In genomic region chr13:44403720-44404063, GRCh38 we compare ENCODE assay signal across 13 cellular contexts. TPM values are rescaled to one million over a fixed set of nuclear protein-coding genes. Genes with fewer than 3 reads are reported as not detected.
DNase-seq lines count a peak whose midpoint lies in the region; ATAC-seq and TF ChIP-seq lines count a peak whose summit lies in the region.
"Had no signal": no experiment of that assay in that cellular context is flagged by ENCODE, and none has a peak within 500 bp of the region (broad histone marks: within the 10 kb centered on the region; RNA-seq: fewer than 3 reads in every experiment).

No MANE protein-coding gene starts in this region.

- H3K14ac ChIP-seq in H9 (ENCODE audit: insufficient read depth, low read length) (no peak overlapping the region), trophoblast cell (ENCODE audit: low read length) (peak overlapping the region; percentile 22)

- CTCF ChIA-PET in PC-9 (lab: Charles Lee), result no interaction called here

- H3K27ac ChIP-seq in H9 (ENCODE audit: insufficient read length, low read depth, low read length) (no peak overlapping the region), PC-9 (peak overlapping the region; percentile 67), hepatocyte (peak overlapping the region; percentile 78), trophoblast cell (ENCODE audit: low read depth, low read length) (peak overlapping the region; percentile 52)

- H3K27ac Mint-ChIP-seq in H9, result peak overlapping the region in 2 of 3 experiments; percentile 36 to 45; a peak in 5 of 7 replicates
- H3K27ac Mint-ChIP-seq in activated naive CD8-positive, alpha-beta T cell treated with anti-CD3 and anti-CD28 coated beads for 36 hours, result no peak overlapping the region
- H3K27ac Mint-ChIP-seq: activated CD8-positive, alpha-beta T cell treated with anti-CD3 and anti-CD28 coated beads, Interleukin-2, amount 10 ng/mL, durations not matched to agents 7 days and 5 days; CD4-positive, alpha-beta T cell; effector memory CD8-positive, alpha-beta T cell had no signal

- WGBS in H9 (ENCODE audit: extremely low coverage, insufficient read length, low lambda C conversion rate), result no CpG with 5 or more reads among the region's 7 CpGs
- 39% methylated on average over 7 of the region's 7 CpGs for WGBS in hepatocyte (ENCODE audit: low lambda C conversion rate, missing lambda C conversion rate)
- WGBS in trophoblast cell (ENCODE audit: extremely low coverage, insufficient coverage, insufficient read length), result no CpG with 5 or more reads among the region's 7 CpGs

- H3K9ac ChIP-seq in H9 (ENCODE audit: extremely low read depth, insufficient read length, low read length) (no peak overlapping the region), trophoblast cell (ENCODE audit: low read length) (no peak overlapping the region)

- H3K9me2 ChIP-seq in PC-9 (ENCODE audit: insufficient read depth) (no peaks in the 10 kb centered on the region), hepatocyte (replicated peaks; ENCODE audit: insufficient read depth) (no peaks in the 10 kb centered on the region)

- H3K79me1 ChIP-seq in H9 (ENCODE audit: insufficient read depth, low read depth, low read length, poor library complexity, severe bottlenecking), result no peaks in the 10 kb centered on the region
- H3K79me1 ChIP-seq in trophoblast cell (ENCODE audit: low read length), result peaks cover 25% of the 10 kb centered on the region

- no peak overlapping the region for H3T11ph ChIP-seq in H9 (ENCODE audit: low read length)

- H2BK15ac ChIP-seq in H9 (ENCODE audit: low read depth, low read length), result no peak overlapping the region

- BruUV-seq in PC-9 (replicated peaks; lab: Mats Ljungman, UMichigan), result no TSS peak

- intact Hi-C loops in PC-9 (cut with micrococcal nuclease; ENCODE audit: unreplicated experiment), result loop anchor here (1.0 kb wide), 2 partner anchors 39 to 97 kb away; no protein-coding TSS in a partner anchor

- no peak overlapping the region for H4K12ac ChIP-seq in trophoblast cell (ENCODE audit: low read depth, low read length)

- POLR2A ChIA-PET in PC-9 (lab: Charles Lee; ENCODE audit: unreplicated experiment), result interaction anchor here (0.6 to 1.0 kb wide), 4 partner anchors 30 to 155 kb away, joined by 3 to 8 read pairs (median 6); no protein-coding TSS in a partner anchor

- no peaks in the 10 kb centered on the region for H3K36me3 ChIP-seq in PC-9 (ENCODE audit: low read depth)
- H3K36me3 ChIP-seq in hepatocyte (replicated peaks; ENCODE audit: insufficient read depth, low read depth), result no peaks in the 10 kb centered on the region
- H3K36me3 ChIP-seq in trophoblast cell (ENCODE audit: control insufficient read depth in 1 of 2, insufficient read depth in 2 of 2, low read length in 2 of 2), result no peaks in the 10 kb centered on the region

- H3K36me3 Mint-ChIP-seq in H9 (ENCODE audit: insufficient read depth in 1 of 3, low read depth in 3 of 3), result no peaks in the 10 kb centered on the region
- H3K36me3 Mint-ChIP-seq in activated naive CD8-positive, alpha-beta T cell treated with anti-CD3 and anti-CD28 coated beads for 36 hours, result no peaks in the 10 kb centered on the region

- no peak overlapping the region for H4K5ac ChIP-seq in H9 (ENCODE audit: insufficient read length, low read depth, low read length)

- H3K4ac ChIP-seq in H9 (ENCODE audit: low read depth, low read length) (no peak overlapping the region), trophoblast cell (ENCODE audit: low read depth, low read length) (no peak overlapping the region)

- no peak for ATAC-seq in HG02852 (IDR thresholded peaks at IDR 0.05; ENCODE audit: unreplicated experiment)
- ATAC-seq in GM19395 (IDR thresholded peaks at IDR 0.05; ENCODE audit: unreplicated experiment), result no peak
- ATAC-seq: activated CD8-positive, alpha-beta T cell treated with anti-CD3 and anti-CD28 coated beads, Interleukin-2, amount 10 ng/mL, durations not matched to agents 7 days and 5 days; effector memory CD8-positive, alpha-beta T cell had no signal

- H3K9me3 ChIP-seq in H9 (ENCODE audit: control insufficient read depth, low read depth, low read length), result no peaks in the 10 kb centered on the region
- H3K9me3 ChIP-seq in PC-9 (ENCODE audit: insufficient read depth, low read depth), result no peaks in the 10 kb centered on the region
- no peaks in the 10 kb centered on the region for H3K9me3 ChIP-seq in hepatocyte (ENCODE audit: low read depth)
- H3K9me3 ChIP-seq in trophoblast cell (ENCODE audit: insufficient read depth, low read depth, low read length), result no peaks in the 10 kb centered on the region

- no peak overlapping the region for H4K8ac ChIP-seq in H9 (replicated peaks; ENCODE audit: insufficient read length, low read depth, low read length)
- peak overlapping the region; percentile 59 for H4K8ac ChIP-seq in trophoblast cell (ENCODE audit: low read depth, low read length)

- H3F3A ChIP-seq in PC-9 (ENCODE audit: insufficient read depth, low read depth), result peaks cover 25% of the 10 kb centered on the region; the same call in 1 of the 2 replicates

- H2BK5ac ChIP-seq in H9 (ENCODE audit: insufficient read length, low read length) (no peak overlapping the region), trophoblast cell (ENCODE audit: low read depth, low read length, poor library complexity) (peak overlapping the region; percentile 78)

- H2BK12ac ChIP-seq in H9 (ENCODE audit: insufficient read length, low read depth, low read length), result no peak overlapping the region
- peak overlapping the region; percentile 84 for H2BK12ac ChIP-seq in trophoblast cell (ENCODE audit: low read length)

- no peak overlapping the region for H2BK20ac ChIP-seq in H9 (ENCODE audit: low read depth, low read length, poor library complexity, severe bottlenecking)

- H3K23ac ChIP-seq in H9 (ENCODE audit: insufficient read length, low read depth, low read length) (no peak overlapping the region), trophoblast cell (ENCODE audit: low read length) (no peak overlapping the region)

- no peak overlapping the region for H4K91ac ChIP-seq in H9 (ENCODE audit: insufficient read length, low read depth, low read length)
- H4K91ac ChIP-seq in trophoblast cell (ENCODE audit: low read depth, low read length), result peak overlapping the region; percentile 84

- H2AK5ac ChIP-seq in H9 (ENCODE audit: insufficient read length, low read length) (no peak overlapping the region), trophoblast cell (ENCODE audit: low read length) (no peak overlapping the region)

- H3K4me1 ChIP-seq in H9 (ENCODE audit: insufficient read depth, low read length) (peaks cover 17% of the 10 kb centered on the region), PC-9 (replicated peaks; ENCODE audit: insufficient read depth) (peaks cover 49% of the 10 kb centered on the region), hepatocyte (ENCODE audit: insufficient read depth) (peaks cover 37% of the 10 kb centered on the region), trophoblast cell (ENCODE audit: control insufficient read depth in 1 of 2, insufficient read depth in 2 of 2, low read length in 2 of 2) (peaks cover 26 to 32% of the 10 kb centered on the region in 2 experiments)

- H2BK120ac ChIP-seq in H9 (ENCODE audit: low read depth, low read length, poor library complexity, severe bottlenecking), result no peak overlapping the region
- H2BK120ac ChIP-seq in trophoblast cell (ENCODE audit: insufficient read depth, low read length, poor library complexity), result peak overlapping the region; percentile 54

- no peak overlapping the region for H3K18ac ChIP-seq in H9 (ENCODE audit: insufficient read length, low read depth, low read length)
- peak overlapping the region; percentile 43 for H3K18ac ChIP-seq in trophoblast cell (ENCODE audit: low read length)

- H4K20me1 ChIP-seq in H9 (ENCODE audit: control insufficient read depth, insufficient read depth, insufficient read length), result no peaks in the 10 kb centered on the region
- no peaks in the 10 kb centered on the region for H4K20me1 ChIP-seq in PC-9 (ENCODE audit: insufficient read depth)
- no peaks in the 10 kb centered on the region for H4K20me1 ChIP-seq in hepatocyte (ENCODE audit: insufficient read depth, poor library complexity, severe bottlenecking)

- H3K4me3 ChIP-seq in PC-9 (peak overlapping the region; percentile 27; the same call in 1 of the 2 replicates), hepatocyte (no peak overlapping the region), trophoblast cell (ENCODE audit: low read depth, low read length) (no peak overlapping the region)

- H3K4me1 Mint-ChIP-seq in H9, result peaks cover 68 to 72% of the 10 kb centered on the region in 2 experiments
- H3K4me1 Mint-ChIP-seq in activated naive CD8-positive, alpha-beta T cell treated with anti-CD3 and anti-CD28 coated beads for 36 hours, result no peaks in the 10 kb centered on the region

- H3K27me3 ChIP-seq in H9 (ENCODE audit: insufficient read depth, low read length) (no peaks in the 10 kb centered on the region), PC-9 (ENCODE audit: insufficient read depth, low read depth) (no peaks in the 10 kb centered on the region), hepatocyte (no peaks in the 10 kb centered on the region), trophoblast cell (ENCODE audit: insufficient read depth, low read length) (no peaks in the 10 kb centered on the region)

- H3K23me2 ChIP-seq in H9 (ENCODE audit: insufficient read length, low read depth, low read length, poor library complexity, severe bottlenecking), result peaks cover 6% of the 10 kb centered on the region

- peak overlapping the region; percentile 21 to 56 for H3K4me3 Mint-ChIP-seq in H9
- no peak overlapping the region for H3K4me3 Mint-ChIP-seq in activated naive CD8-positive, alpha-beta T cell treated with anti-CD3 and anti-CD28 coated beads for 36 hours
- H3K4me3 Mint-ChIP-seq: activated CD8-positive, alpha-beta T cell treated with anti-CD3 and anti-CD28 coated beads, Interleukin-2, amount 10 ng/mL, durations not matched to agents 7 days and 5 days; CD4-positive, alpha-beta T cell; effector memory CD8-positive, alpha-beta T cell had no signal

- H3K56ac ChIP-seq in H9 (ENCODE audit: insufficient read length, low read depth, low read length), result no peak overlapping the region

- no peaks in the 10 kb centered on the region; a peak in 1 of 5 replicates for H3K9me3 Mint-ChIP-seq in H9
- H3K9me3 Mint-ChIP-seq in activated naive CD8-positive, alpha-beta T cell treated with anti-CD3 and anti-CD28 coated beads for 36 hours, result no peaks in the 10 kb centered on the region
- H3K9me3 Mint-ChIP-seq: CD4-positive, alpha-beta T cell; effector memory CD8-positive, alpha-beta T cell had no signal

- H3K79me2 ChIP-seq in H9 (ENCODE audit: insufficient read depth, low read length) (no peaks in the 10 kb centered on the region), PC-9 (ENCODE audit: low read depth) (no peaks in the 10 kb centered on the region), hepatocyte (no peaks in the 10 kb centered on the region), trophoblast cell (ENCODE audit: control insufficient read depth, insufficient read depth, low read length, poor library complexity) (peaks cover 2% of the 10 kb centered on the region)

- peaks cover 4% of the 10 kb centered on the region; the same call in 1 of the 2 replicates for H3K27me3 Mint-ChIP-seq in H9 (ENCODE audit: low read depth)
- no peaks in the 10 kb centered on the region for H3K27me3 Mint-ChIP-seq in activated naive CD8-positive, alpha-beta T cell treated with anti-CD3 and anti-CD28 coated beads for 36 hours
- H3K27me3 Mint-ChIP-seq: CD4-positive, alpha-beta T cell had no signal

- H3K4me2 ChIP-seq in H9 (ENCODE audit: insufficient read depth, insufficient read length, low read length) (peak overlapping the region; percentile 67), PC-9 (peak overlapping the region; percentile 70), hepatocyte (peak overlapping the region; percentile 65), trophoblast cell (ENCODE audit: low read length) (peak overlapping the region; percentile 40)

- TF ChIP-seq CTCF in H9 (conservative IDR thresholded peaks at IDR 0.05) (no peak), PC-9 (conservative IDR thresholded peaks at IDR 0.05) (no peak), hepatocyte (IDR thresholded peaks at IDR 0.05; ENCODE audit: poor library complexity) (no peak)

- H2AFZ ChIP-seq in H9 (ENCODE audit: low read length) (no peak overlapping the region), PC-9 (peak overlapping the region; percentile 70), hepatocyte (peak overlapping the region; percentile 9), trophoblast cell (ENCODE audit: insufficient read depth, low read length, poor library complexity) (peak overlapping the region; percentile 10)

- DNase-seq in H9 (no peak), PC-9 (no peak), hepatocyte (ENCODE audit: low spot score) (no peak), trophoblast cell (peak; percentile 62 to 65), cerebellar nuclear complex (lab: John Stamatoyannopoulos, UW) (no peak)
- no peak for DNase-seq in activated naive CD8-positive, alpha-beta T cell treated with anti-CD3 and anti-CD28 coated beads for 36 hours
- DNase-seq: activated CD8-positive, alpha-beta T cell treated with anti-CD3 and anti-CD28 coated beads, Interleukin-2, amount 10 ng/mL, durations not matched to agents 7 days and 5 days; CD4-positive, alpha-beta T cell; effector memory CD8-positive, alpha-beta T cell; IMR-90; NCI-H748 treated with DMSO at 0.1 percent for 48 hours had no signal

RNA-seq across cellular contexts. Expression of gene SERP2, which starts 30.1 kb away (rescaled TPM):
- total RNA-seq in H9 (2021) (1.8 and 2.0 TPM in 2 replicates), PC-9 (2021) (0.70 and 0.90 TPM in 2 replicates), hepatocyte (1.8 and 4.3 TPM in 2 replicates)
- polyA plus RNA-seq in hepatocyte, result 7.7 and 7.9 TPM in 2 replicates
- 0.61 and 0.66 TPM in 2 replicates for polyA plus RNA-seq in trophoblast cell (2013)
- total RNA-seq in activated naive CD8-positive, alpha-beta T cell treated with anti-CD3 and anti-CD28 coated beads for 36 hours, result 1 to 10 TPM; 3.1 TPM
- total RNA-seq: CD4-positive, alpha-beta T cell had no signal

Comparison
In these comparisons a context has a peak if more than half of its experiments do, and no peak if none do; other contexts are left out.
1. DNase-seq: peak in trophoblast cell (2 of 2); none in H9 (single experiment), PC-9 (0 of 2), hepatocyte (single experiment), activated naive CD8-positive, alpha-beta T cell treated with anti-CD3 and anti-CD28 coated beads for 36 hours (single experiment) and cerebellar nuclear complex (0 of 2).
2. Peak in every context shown above with its lines, with median percentiles within 50 percentile points of each other: H3K4me2 ChIP-seq.